Comparison of ENCODE assay signal across 18 cellular contexts in genomic region chr18:23822590-23823385, GRCh38.
DNase-seq lines count a peak whose midpoint lies in the region; ATAC-seq, FAIRE-seq and TF ChIP-seq lines count a peak whose summit lies in the region.
"Had no signal": no experiment of that assay in that cellular context is flagged by ENCODE, and none has a peak within 500 bp of the region (broad histone marks: within the 10 kb centered on the region; RNA-seq: fewer than 3 reads in every experiment).

No MANE protein-coding gene starts in this region.

- no peaks in the 10 kb centered on the region for H3K36me3 Mint-ChIP-seq in endodermal cell (ENCODE audit: low read depth)
- H3K36me3 Mint-ChIP-seq: naive B cell had no signal

- H3K27ac Mint-ChIP-seq in endodermal cell = no peak overlapping the region

- BruUV-seq in PC-3 (replicated peaks; lab: Mats Ljungman, UMichigan) = no TSS peak

- H4K20me1 ChIP-seq in PC-3 (ENCODE audit: low read length) = no peaks in the 10 kb centered on the region
- H4K20me1 ChIP-seq: BLaER1 had no signal

- DNase-seq in ELR (ENCODE audit: low read depth) (peak; percentile 72), PC-3 (peak; percentile 23), endodermal cell (peak; percentile 64), lung microvascular endothelial cell (ENCODE audit: low read depth in 2 of 2) (peak; percentile 70 to 91), GM12892 (ENCODE audit: insufficient read length) (no peak), SHP77 (lab: John Stamatoyannopoulos, UW) (no peak), WERI-Rb-1 (no peak)
- no peak for DNase-seq in central memory CD4-positive, alpha-beta T cell
- DNase-seq: activated effector memory CD4-positive, alpha-beta T cell treated with Interleukin-2 at 50 U/mL for 16 hours; brain microvascular endothelial cell; effector memory CD4-positive, alpha-beta T cell; left colon; naive B cell; NCI-H1105; psoas muscle had no signal

- H3K36me3 ChIP-seq in PC-3 (ENCODE audit: low read depth, low read length) (peaks cover 92% of the 10 kb centered on the region), endodermal cell (ENCODE audit: control insufficient read depth, insufficient read depth, low read length) (no peaks in the 10 kb centered on the region), WERI-Rb-1 (peaks cover 4% of the 10 kb centered on the region; the same call in 1 of the 2 replicates)
- H3K36me3 ChIP-seq: BLaER1, brain microvascular endothelial cell had no signal

- no peaks in the 10 kb centered on the region for H3F3A ChIP-seq in PC-3 (ENCODE audit: low read length, unreplicated experiment)

- H3K9me3 ChIP-seq in PC-3 (ENCODE audit: low read length) (no peaks in the 10 kb centered on the region), endodermal cell (ENCODE audit: control insufficient read depth, low read length) (no peaks in the 10 kb centered on the region), WERI-Rb-1 (ENCODE audit: severe bottlenecking) (no peaks in the 10 kb centered on the region)
- H3K9me3 ChIP-seq: psoas muscle, suprapubic skin had no signal

- no peaks in the 10 kb centered on the region for H3K9me2 ChIP-seq in PC-3 (replicated peaks; ENCODE audit: low read length)

- H3K4me1 ChIP-seq in PC-3 (ENCODE audit: insufficient read depth, low read length) (peaks cover 11% of the 10 kb centered on the region), endodermal cell (ENCODE audit: control insufficient read depth, insufficient read depth, low read length) (peaks cover 8% of the 10 kb centered on the region)

- no peaks in the 10 kb centered on the region for H3K79me2 ChIP-seq in PC-3 (ENCODE audit: low read length)

- CTCF ChIA-PET in PC-3 (lab: Charles Lee) = interaction anchor here (0.6 kb wide), 1 partner anchor 782 kb away, joined by 3 read pairs; no protein-coding TSS in a partner anchor

- no peak overlapping the region for H3K9ac ChIP-seq in PC-3 (ENCODE audit: low read length)
- no peak overlapping the region for H3K9ac ChIP-seq in endodermal cell (ENCODE audit: extremely low read depth, low read length, poor library complexity, severe bottlenecking)
- H3K9ac ChIP-seq: BLaER1 had no signal

- no peak for ATAC-seq in PC-3
- ATAC-seq: left colon, psoas muscle had no signal

- no peak overlapping the region for H3K4me3 ChIP-seq in PC-3 (ENCODE audit: low read length)
- H3K4me3 ChIP-seq in endodermal cell (ENCODE audit: low read length) = no peak overlapping the region
- no peak overlapping the region for H3K4me3 ChIP-seq in WERI-Rb-1 (ENCODE audit: low read depth, low read length)
- H3K4me3 ChIP-seq: BLaER1, psoas muscle, suprapubic skin had no signal

- 83 to 85% methylated on average over 5 to 10 of the region's 10 CpGs for WGBS in endodermal cell (ENCODE audit: insufficient coverage in 1 of 2, insufficient read length in 1 of 2), 2 experiments

- no peak for TF ChIP-seq POLR2A in GM12892 (IDR thresholded peaks at IDR 0.05; ENCODE audit: low read depth, low read length)

- H3K9me3 Mint-ChIP-seq in endodermal cell = no peaks in the 10 kb centered on the region

- H3K4me1 Mint-ChIP-seq in endodermal cell = peaks cover 14% of the 10 kb centered on the region

- H3K27me3 Mint-ChIP-seq in endodermal cell (ENCODE audit: insufficient read depth) = no peaks in the 10 kb centered on the region
- H3K27me3 Mint-ChIP-seq: naive B cell had no signal

- H2AFZ ChIP-seq in PC-3 (ENCODE audit: low read length) = no peak overlapping the region

- intact Hi-C loops in PC-3 (cut with micrococcal nuclease) = loop anchor here (5.0 kb wide), 1 partner anchor 295 kb away; no protein-coding TSS in a partner anchor

- H3K4me2 ChIP-seq in PC-3 (ENCODE audit: low read length) = no peak overlapping the region
- H3K4me2 ChIP-seq: BLaER1 had no signal

- H3K4me3 Mint-ChIP-seq in endodermal cell = no peak overlapping the region
- H3K4me3 Mint-ChIP-seq: naive B cell had no signal

- TF ChIP-seq CTCF in PC-3 (conservative IDR thresholded peaks at IDR 0.05; ENCODE audit: low read depth, low read length) (no peak), endodermal cell (conservative IDR thresholded peaks at IDR 0.05) (no peak), WERI-Rb-1 (IDR thresholded peaks at IDR 0.05; ENCODE audit: low read depth, low read length) (no peak)

- no peak for FAIRE-seq in GM12892 (lab: Jason Lieb, UNC)

- H3K27ac ChIP-seq in PC-3 (ENCODE audit: low read length) (no peak overlapping the region), endodermal cell (ENCODE audit: low read depth, low read length) (no peak overlapping the region), WERI-Rb-1 (no peak overlapping the region)
- H3K27ac ChIP-seq: BLaER1, brain microvascular endothelial cell, psoas muscle, suprapubic skin, VCaP had no signal

- POLR2A ChIA-PET in PC-3 (lab: Charles Lee; ENCODE audit: unreplicated experiment) = interaction anchor here (0.7 kb wide), 1 partner anchor 27 kb away, joined by 7 read pairs; no protein-coding TSS in a partner anchor

- H3K27me3 ChIP-seq in PC-3 (ENCODE audit: low read length) = no peaks in the 10 kb centered on the region
- no peaks in the 10 kb centered on the region for H3K27me3 ChIP-seq in endodermal cell (ENCODE audit: control insufficient read depth, insufficient read depth, low read length, poor library complexity, severe bottlenecking)
- H3K27me3 ChIP-seq in WERI-Rb-1 (ENCODE audit: insufficient read depth, low read depth, severe bottlenecking) = no peaks in the 10 kb centered on the region
- H3K27me3 ChIP-seq: BLaER1, brain microvascular endothelial cell, suprapubic skin had no signal

Comparison
In these comparisons a context has a peak if more than half of its experiments do, and no peak if none do; other contexts are left out.
1. DNase-seq: peak in ELR (single experiment), PC-3 (single experiment), endodermal cell (single experiment) and lung microvascular endothelial cell (2 of 2); none in GM12892 (single experiment), SHP77 (0 of 2), WERI-Rb-1 (single experiment) and central memory CD4-positive, alpha-beta T cell (single experiment).